In the genomic region with DNA sequence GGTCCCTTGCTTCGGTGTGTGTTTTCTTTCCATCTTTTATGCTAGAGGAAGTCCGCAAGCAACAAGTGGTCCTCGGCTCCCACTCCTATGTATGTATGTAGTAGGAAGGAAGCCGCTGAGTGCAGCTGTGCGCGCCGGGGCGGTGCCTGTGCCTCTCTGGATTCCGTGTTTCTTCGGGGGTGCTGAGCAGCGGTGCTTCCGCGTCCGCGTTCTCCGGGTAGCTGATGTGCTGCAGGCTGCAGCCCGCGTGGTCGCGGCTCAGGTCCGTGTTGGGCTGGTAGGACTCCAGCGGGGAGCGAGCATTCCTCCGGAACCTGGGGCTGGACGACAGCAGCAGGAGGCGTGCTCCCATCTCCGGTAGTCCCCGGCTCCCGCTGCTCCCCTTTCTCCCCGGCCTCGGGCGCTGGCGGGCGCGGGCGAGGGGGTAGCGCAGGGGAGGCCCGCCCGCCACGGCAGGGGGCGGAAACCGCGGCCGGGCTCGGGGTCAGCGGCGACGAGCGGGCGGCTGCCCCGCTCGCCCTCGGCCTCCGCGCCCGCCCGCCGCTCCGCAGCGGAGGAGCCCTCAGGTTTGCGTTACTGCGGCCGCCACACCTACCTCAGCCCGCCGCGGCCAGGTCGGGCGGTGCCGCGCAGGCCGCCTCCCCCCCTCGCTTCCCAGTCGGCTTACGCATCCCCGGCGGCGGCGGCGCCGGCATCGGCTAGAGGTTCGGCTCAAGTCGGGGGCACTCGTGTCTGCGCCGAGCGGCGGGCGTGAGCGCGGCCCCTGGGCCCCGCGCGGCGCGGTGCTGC, we compare ENCODE assay signal across 8 cellular contexts. TPM values are rescaled to one million over a fixed set of nuclear protein-coding genes. Genes with fewer than 3 reads are reported as not detected.
DNase-seq lines count a peak whose midpoint lies in the region; ATAC-seq and TF ChIP-seq lines count a peak whose summit lies in the region.

No MANE protein-coding gene starts in this region.

- peak overlapping the region; percentile 80 for H3K4me3 ChIP-seq in NT2/D1 (ENCODE audit: insufficient read length, low read depth)
- H3K4me3 ChIP-seq in esophagus muscularis mucosa: peak overlapping the region; percentile 67 to 86 (median 78)

- intact Hi-C loops in CD14-positive monocyte (cut with micrococcal nuclease) (loop anchor here (5.0 kb wide), 2 partner anchors 79 to 144 kb away; a partner anchor contains a TSS), esophagus muscularis mucosa (cut with DNase I) (no loop called here), natural killer cell (cut with micrococcal nuclease) (loop anchor here (5.0 kb wide), 1 partner anchor 129 kb away; a partner anchor contains a TSS)

- TF ChIP-seq CTCF in CD14-positive monocyte (IDR thresholded peaks at IDR 0.05) (no peak), esophagus muscularis mucosa (IDR thresholded peaks at IDR 0.05) (no peak), natural killer cell (IDR thresholded peaks at IDR 0.05) (no peak)

- ATAC-seq in GM19328 (IDR thresholded peaks at IDR 0.05; ENCODE audit: unreplicated experiment) (peak; percentile 43), HG03442 (IDR thresholded peaks at IDR 0.05; ENCODE audit: unreplicated experiment) (peak; percentile 48), natural killer cell (peak; percentile 49 to 60 (median 52))

- H3K9ac ChIP-seq in NT2/D1 (ENCODE audit: insufficient read length, low read depth): peak overlapping the region; percentile 94

- H3K36me3 Mint-ChIP-seq in CD14-positive monocyte (peaks cover 12 to 31% of the 10 kb centered on the region in 2 donors), natural killer cell (no peaks in the 10 kb centered on the region)

- H3K27me3 Mint-ChIP-seq in CD14-positive monocyte (ENCODE audit: low read depth in 3 of 3) (peaks cover 2 to 9% (median 5%) of the 10 kb centered on the region in 3 donors), natural killer cell (ENCODE audit: low read depth in 2 of 2) (no peaks in the 10 kb centered on the region)

- under 1% methylated on average over 29 of the region's 96 CpGs for WGBS in esophagus muscularis mucosa

- H3K9me3 Mint-ChIP-seq in CD14-positive monocyte: no peaks in the 10 kb centered on the region
- H3K9me3 Mint-ChIP-seq in natural killer cell: no peaks in the 10 kb centered on the region

- peak overlapping the region; percentile 62 to 91 (median 77) for H3K27ac Mint-ChIP-seq in CD14-positive monocyte
- H3K27ac Mint-ChIP-seq in natural killer cell: peak overlapping the region; percentile 68 to 87

- H3K4me3 Mint-ChIP-seq in CD14-positive monocyte (peak overlapping the region; percentile 94), natural killer cell (peak overlapping the region; percentile 89)

- H3K4me1 ChIP-seq in NT2/D1 (ENCODE audit: insufficient read depth, insufficient read length): peaks cover 9% of the 10 kb centered on the region
- H3K4me1 ChIP-seq in esophagus muscularis mucosa: peaks cover 11 to 63% (median 51%) of the 10 kb centered on the region in 4 donors

- H3K36me3 ChIP-seq in NT2/D1 (ENCODE audit: insufficient read depth, insufficient read length, low read length): peaks cover 22% of the 10 kb centered on the region
- peaks cover 0 to 13% (median 4%) of the 10 kb centered on the region in 4 donors for H3K36me3 ChIP-seq in esophagus muscularis mucosa

- H3K9me3 ChIP-seq in NT2/D1 (ENCODE audit: insufficient read depth, low read length) (no peaks in the 10 kb centered on the region), esophagus muscularis mucosa (no peaks in the 10 kb centered on the region)

- peak overlapping the region; percentile 88 to 94 (median 91) for H3K27ac ChIP-seq in esophagus muscularis mucosa (replicated peaks in 1 of 4)

- no peak for TF ChIP-seq POLR2A in esophagus muscularis mucosa (IDR thresholded peaks at IDR 0.05; ENCODE audit: low read depth)

- H3K27me3 ChIP-seq in NT2/D1 (ENCODE audit: insufficient read depth, insufficient read length) (peaks cover 14% of the 10 kb centered on the region), esophagus muscularis mucosa (no peaks in the 10 kb centered on the region)

- DNase-seq in CD14-positive monocyte (ENCODE audit: low spot score) (peak; percentile 50), NT2/D1 (ENCODE audit: low read depth, low spot score) (peak; percentile 57), activated T-cell treated with anti-CD3 and anti-CD28 coated beads for 48 hours (ENCODE audit: low read depth) (peak; percentile 53), esophagus muscularis mucosa (ENCODE audit: extremely low spot score) (no peak), natural killer cell (peak; percentile 40)
- peak; percentile 38 to 90 (median 62) for DNase-seq in stimulated activated naive CD4-positive, alpha-beta T cell (lab: John Stamatoyannopoulos, UW)

- H3K4me1 Mint-ChIP-seq in CD14-positive monocyte (peaks cover 22% of the 10 kb centered on the region), natural killer cell (peaks cover 37 to 48% of the 10 kb centered on the region in 2 donors)

- no peak for TF ChIP-seq EP300 in esophagus muscularis mucosa (IDR thresholded peaks at IDR 0.05)

RNA-seq across cellular contexts. Expression of a gene that starts 0.5 kb away (rescaled TPM):
- under 1 TPM; 0.56 to 0.57 TPM for polyA plus RNA-seq in CD14-positive monocyte
- total RNA-seq in esophagus muscularis mucosa (1 to 10 TPM in 3 of 4 donors, under 1 TPM in 1; 0.83 to 4.3 (median 3.6) TPM), natural killer cell (1 to 10 TPM; 3.4 to 4.8 (median 3.5) TPM)

RNA-seq across cellular contexts. Expression of a gene that starts 0.7 kb away (rescaled TPM):
- 1 to 10 TPM; 1.1 to 1.5 TPM for polyA plus RNA-seq in CD14-positive monocyte
- 10 to 100 TPM in 3 of 4 donors, 1 to 10 TPM in 1; 7.1 to 12.5 (median 11.1) TPM for total RNA-seq in esophagus muscularis mucosa
- 10 to 100 TPM; 19.3 to 31.0 (median 29.5) TPM for total RNA-seq in natural killer cell
